Comparison of ENCODE assay signal across 18 cellular contexts in genomic region chr13:23600534-23600933, GRCh38. TPM values are rescaled to one million over a fixed set of nuclear protein-coding genes. Genes with fewer than 3 reads are reported as not detected.
"Had no signal": no experiment of that assay in that cellular context is flagged by ENCODE, and none has a peak within 500 bp of the region (broad histone marks: within the 10 kb centered on the region; RNA-seq: fewer than 3 reads in every experiment).

No MANE protein-coding gene starts in this region.

- H3K27ac Mint-ChIP-seq: activated B cell treated with CpG ODN at 0.5 μM for 24 hours; activated CD4-positive, alpha-beta memory T cell treated with anti-CD3 and anti-CD28 coated beads, Interleukin-2, amount 10 ng/mL, durations not matched to agents 7 days and 5 days; activated CD8-positive, alpha-beta memory T cell treated with anti-CD3 and anti-CD28 coated beads, Interleukin-2, amount 10 ng/mL, durations not matched to agents 7 days and 5 days; activated naive CD8-positive, alpha-beta T cell; naive B cell; T-cell had no signal

- H3K9me3 ChIP-seq: gastroesophageal sphincter, mucosa of descending colon, SK-N-SH had no signal

- H3K4me3 ChIP-seq: gastroesophageal sphincter, mucosa of descending colon, spleen had no signal

- H3K36me3 Mint-ChIP-seq: activated CD8-positive, alpha-beta memory T cell treated with anti-CD3 and anti-CD28 coated beads, Interleukin-2, amount 10 ng/mL, durations not matched to agents 7 days and 5 days had no signal

- H3K4me3 Mint-ChIP-seq: activated B cell treated with CpG ODN at 0.5 μM for 24 hours; activated CD4-positive, alpha-beta memory T cell treated with anti-CD3 and anti-CD28 coated beads, Interleukin-2, amount 10 ng/mL, durations not matched to agents 7 days and 5 days; activated CD8-positive, alpha-beta memory T cell treated with anti-CD3 and anti-CD28 coated beads, Interleukin-2, amount 10 ng/mL, durations not matched to agents 7 days and 5 days; activated naive CD8-positive, alpha-beta T cell; naive B cell; neural crest cell; T-cell had no signal

- H3K27me3 ChIP-seq: gastroesophageal sphincter, spleen had no signal

- H3K36me3 ChIP-seq: gastroesophageal sphincter, spleen had no signal

- H3K27ac ChIP-seq: gastroesophageal sphincter, spleen had no signal

- H3K4me1 Mint-ChIP-seq: activated B cell treated with CpG ODN at 0.5 μM for 24 hours; activated CD4-positive, alpha-beta memory T cell treated with anti-CD3 and anti-CD28 coated beads, Interleukin-2, amount 10 ng/mL, durations not matched to agents 7 days and 5 days; activated CD8-positive, alpha-beta memory T cell treated with anti-CD3 and anti-CD28 coated beads, Interleukin-2, amount 10 ng/mL, durations not matched to agents 7 days and 5 days; naive B cell; T-cell had no signal

- DNase-seq: activated B cell treated with CpG ODN at 0.5 μM for 24 hours; activated CD4-positive, alpha-beta memory T cell treated with anti-CD3 and anti-CD28 coated beads, Interleukin-2, amount 10 ng/mL, durations not matched to agents 7 days and 5 days; activated CD4-positive, alpha-beta T cell treated with anti-CD3 and anti-CD28 coated beads for 4 hours; activated CD8-positive, alpha-beta memory T cell treated with anti-CD3 and anti-CD28 coated beads, Interleukin-2, amount 10 ng/mL, durations not matched to agents 7 days and 5 days; caudate nucleus; mammary epithelial cell; mucosa of descending colon; naive B cell; SK-N-SH; spleen; stimulated activated CD8-positive, alpha-beta memory T cell treated with anti-CD3 and anti-CD28 coated beads, Interleukin-4, amount 100 ng/mL, for 48 hours; stimulated activated naive CD4-positive, alpha-beta T cell; T-cell had no signal

- ATAC-seq: activated CD8-positive, alpha-beta memory T cell treated with anti-CD3 and anti-CD28 coated beads, Interleukin-2, amount 10 ng/mL, durations not matched to agents 7 days and 5 days; esophagus mucosa; gastroesophageal sphincter; left lobe of liver; mucosa of descending colon; T-cell had no signal

- H3K9ac ChIP-seq: SK-N-SH had no signal

- H3K4me1 ChIP-seq: spleen had no signal

- H3K9me3 Mint-ChIP-seq: activated CD4-positive, alpha-beta memory T cell treated with anti-CD3 and anti-CD28 coated beads, Interleukin-2, amount 10 ng/mL, durations not matched to agents 7 days and 5 days had no signal

RNA-seq across cellular contexts. Expression of gene TNFRSF19, which starts 30.3 kb away (rescaled TPM):
- total RNA-seq: activated B cell treated with CpG ODN at 0.5 μM for 24 hours had no signal
